14 cellular contexts compared by ENCODE assay signal in the genomic region with DNA sequence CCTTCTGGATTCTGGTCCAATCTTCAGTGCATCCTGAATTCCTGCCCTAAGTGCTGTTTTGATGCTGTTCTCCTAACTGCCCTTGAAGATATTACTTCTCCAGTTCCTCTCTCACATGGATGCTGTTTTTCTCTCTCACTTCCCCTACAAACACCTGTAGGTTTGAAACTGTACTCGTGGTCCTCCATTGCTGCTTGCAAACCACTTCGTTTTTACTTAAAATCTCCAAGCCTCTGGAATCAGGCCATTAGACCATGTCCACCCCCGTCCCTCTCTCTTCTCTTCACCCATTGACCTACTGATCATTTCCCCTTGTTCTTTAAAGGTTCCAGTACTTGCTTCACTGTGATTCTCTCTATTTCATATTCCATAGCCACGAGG.
DNase-seq lines count a peak whose midpoint lies in the region; ATAC-seq and TF ChIP-seq lines count a peak whose summit lies in the region.
"Had no signal": no experiment of that assay in that cellular context is flagged by ENCODE, and none has a peak within 500 bp of the region (broad histone marks: within the 10 kb centered on the region; RNA-seq: fewer than 3 reads in every experiment).

No MANE protein-coding gene starts in this region.

- DNase-seq in NOMO-1 (lab: John Stamatoyannopoulos, UW; ENCODE audit: unreplicated experiment in 2 of 2) (no peak), KBM-7 (no peak), 8988T (no peak)
- no peak for DNase-seq in stimulated activated CD4-positive, alpha-beta T cell treated with anti-CD3 and anti-CD28 coated beads, Interleukin-4, amount 100 ng/mL, for 24 hours
- DNase-seq: amygdala; CD4-positive, alpha-beta T cell; mammary epithelial cell; NCI-H1105 treated with DMSO at 0.1 percent for 48 hours; NCI-H82; stimulated activated CD4-positive, alpha-beta T cell treated with anti-CD3 and anti-CD28 coated beads, Interleukin-4, amount 100 ng/mL, for 1 hour had no signal

- ATAC-seq in GM18505 (IDR thresholded peaks at IDR 0.05; ENCODE audit: unreplicated experiment) (peak; percentile 66), GM19455 (IDR thresholded peaks at IDR 0.05; ENCODE audit: unreplicated experiment) (peak; percentile 46), HG02870 (IDR thresholded peaks at IDR 0.05; ENCODE audit: unreplicated experiment) (peak; percentile 47), HG03520 (IDR thresholded peaks at IDR 0.05; ENCODE audit: unreplicated experiment) (peak; percentile 38)

- no peak for TF ChIP-seq POLR2A in GM18505 (IDR thresholded peaks at IDR 0.05; ENCODE audit: borderline replicate concordance, extremely low read depth, insufficient read depth, insufficient read length)

- in situ Hi-C loops in KBM-7 (cut with MboI; ENCODE audit: low pct_unique_long_range_greater_than_20kb, low sequenced_read_pairs) = no loop called here
